Comparison of ENCODE assay signal across 2 cellular contexts in the genomic region with DNA sequence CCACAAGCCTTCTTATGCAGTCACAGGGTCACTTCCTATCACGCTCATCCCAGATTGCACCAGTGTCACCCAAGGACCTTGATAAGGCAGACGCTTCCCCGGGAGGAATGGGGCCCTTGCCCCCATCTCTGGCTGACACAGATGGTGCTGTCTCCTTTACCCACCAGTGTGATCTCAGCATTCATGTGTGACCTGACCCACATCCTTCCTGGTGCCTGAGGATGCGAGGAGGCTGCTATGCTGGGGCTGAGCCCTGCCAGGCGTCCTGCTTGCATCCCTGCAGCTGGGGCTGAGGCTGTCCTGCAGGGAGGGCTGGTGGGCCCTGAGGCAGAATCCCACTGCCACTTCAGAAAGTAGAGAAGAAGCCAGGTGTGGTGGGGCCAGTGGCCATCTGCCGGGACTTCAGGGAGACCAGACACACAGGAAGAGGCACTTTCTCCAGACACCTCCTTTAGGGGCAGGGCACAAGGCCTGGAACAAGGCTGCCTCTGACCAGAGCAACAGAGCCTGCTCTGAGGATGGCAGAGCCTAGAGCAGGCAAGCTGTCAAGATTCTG.
TF ChIP-seq lines count a peak whose summit lies in the region.

No MANE protein-coding gene starts in this region.

TF ChIP-seq in H1, 55 proteins besides CTCF, POLR2A, EP300 and RAD21 (continues in another document):
- TF ChIP-seq HDAC6 (IDR thresholded peaks at IDR 0.05; ENCODE audit: low read depth, low read length) (no peak), TAF7 (optimal IDR thresholded peaks at IDR 0.05; ENCODE audit: borderline replicate concordance, low read depth, low read length) (no peak), CTBP2 (IDR thresholded peaks at IDR 0.05; ENCODE audit: borderline replicate concordance, insufficient read depth, insufficient read length, low read length) (no peak), RXRA (IDR thresholded peaks at IDR 0.05; ENCODE audit: insufficient read depth, low read depth, low read length) (no peak), KDM1A (IDR thresholded peaks at IDR 0.05; ENCODE audit: borderline replicate concordance, low read length) (no peak), SIX5 (IDR thresholded peaks at IDR 0.05; ENCODE audit: low read depth, low read length) (no peak), SAP30 (IDR thresholded peaks at IDR 0.05; ENCODE audit: insufficient read depth, insufficient replicate concordance, low read length) (no peak), NANOG (IDR thresholded peaks at IDR 0.05; ENCODE audit: insufficient read depth, low read depth, low read length, poor library complexity, severe bottlenecking) (no peak), CHD7 (IDR thresholded peaks at IDR 0.05; ENCODE audit: insufficient replicate concordance, low read length) (no peak), ASH2L (IDR thresholded peaks at IDR 0.05; ENCODE audit: low read length) (no peak), TEAD4 (IDR thresholded peaks at IDR 0.05; ENCODE audit: low read depth, low read length) (no peak), RBBP5 (IDR thresholded peaks at IDR 0.05; ENCODE audit: borderline replicate concordance, low read depth, low read length) (no peak)
- TF ChIP-seq, protein P1, sequence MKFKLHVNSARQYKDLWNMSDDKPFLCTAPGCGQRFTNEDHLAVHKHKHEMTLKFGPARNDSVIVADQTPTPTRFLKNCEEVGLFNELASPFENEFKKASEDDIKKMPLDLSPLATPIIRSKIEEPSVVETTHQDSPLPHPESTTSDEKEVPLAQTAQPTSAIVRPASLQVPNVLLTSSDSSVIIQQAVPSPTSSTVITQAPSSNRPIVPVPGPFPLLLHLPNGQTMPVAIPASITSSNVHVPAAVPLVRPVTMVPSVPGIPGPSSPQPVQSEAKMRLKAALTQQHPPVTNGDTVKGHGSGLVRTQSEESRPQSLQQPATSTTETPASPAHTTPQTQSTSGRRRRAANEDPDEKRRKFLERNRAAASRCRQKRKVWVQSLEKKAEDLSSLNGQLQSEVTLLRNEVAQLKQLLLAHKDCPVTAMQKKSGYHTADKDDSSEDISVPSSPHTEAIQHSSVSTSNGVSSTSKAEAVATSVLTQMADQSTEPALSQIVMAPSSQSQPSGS (IDR thresholded peaks at IDR 0.05; ENCODE audit: low read length): no peak

TF ChIP-seq in SK-N-SH, 30 proteins besides CTCF, POLR2A, EP300 and RAD21:
- TF ChIP-seq NFIC (IDR thresholded peaks at IDR 0.05; ENCODE audit: borderline replicate concordance): no peak
- no peak for TF ChIP-seq RCOR1 (IDR thresholded peaks at IDR 0.05; ENCODE audit: low read length)
- TF ChIP-seq, protein P2, sequence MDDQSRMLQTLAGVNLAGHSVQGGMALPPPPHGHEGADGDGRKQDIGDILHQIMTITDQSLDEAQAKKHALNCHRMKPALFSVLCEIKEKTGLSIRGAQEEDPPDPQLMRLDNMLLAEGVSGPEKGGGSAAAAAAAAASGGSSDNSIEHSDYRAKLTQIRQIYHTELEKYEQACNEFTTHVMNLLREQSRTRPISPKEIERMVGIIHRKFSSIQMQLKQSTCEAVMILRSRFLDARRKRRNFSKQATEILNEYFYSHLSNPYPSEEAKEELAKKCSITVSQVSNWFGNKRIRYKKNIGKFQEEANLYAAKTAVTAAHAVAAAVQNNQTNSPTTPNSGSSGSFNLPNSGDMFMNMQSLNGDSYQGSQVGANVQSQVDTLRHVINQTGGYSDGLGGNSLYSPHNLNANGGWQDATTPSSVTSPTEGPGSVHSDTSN (IDR thresholded peaks at IDR 0.05): no peak
- no peak for TF ChIP-seq GATA2 (CRISPR knock-in tag; IDR thresholded peaks at IDR 0.05)
- TF ChIP-seq FOXM1 (IDR thresholded peaks at IDR 0.05; ENCODE audit: low read depth): no peak
- no peak for TF ChIP-seq NRF1 (IDR thresholded peaks at IDR 0.05; ENCODE audit: low read depth, low read length)
- TF ChIP-seq MEF2A (IDR thresholded peaks at IDR 0.05; ENCODE audit: borderline replicate concordance, low read depth): no peak
- TF ChIP-seq POLR2AphosphoS5 (IDR thresholded peaks at IDR 0.05; ENCODE audit: low read depth, low read length): no peak
- no peak for TF ChIP-seq MXI1 (IDR thresholded peaks at IDR 0.05; ENCODE audit: low read depth, low read length)
- no peak for TF ChIP-seq USF2 (IDR thresholded peaks at IDR 0.05; ENCODE audit: borderline replicate concordance, low read depth, low read length)
- TF ChIP-seq JUND (IDR thresholded peaks at IDR 0.05): no peak
- no peak for TF ChIP-seq FOSL2 (IDR thresholded peaks at IDR 0.05; ENCODE audit: borderline replicate concordance, low read depth)
- no peak for TF ChIP-seq EZH2phosphoT487 (IDR thresholded peaks at IDR 0.05; ENCODE audit: borderline replicate concordance, low read depth)
- no peak for TF ChIP-seq IRF3 (IDR thresholded peaks at IDR 0.05; ENCODE audit: low read depth, low read length)
- TF ChIP-seq RFX5 (IDR thresholded peaks at IDR 0.05; ENCODE audit: low read length): no peak
- no peak for TF ChIP-seq SMC3 (IDR thresholded peaks at IDR 0.05; ENCODE audit: low read depth, low read length)
- TF ChIP-seq TEAD4 (IDR thresholded peaks at IDR 0.05; ENCODE audit: borderline replicate concordance, insufficient read depth): no peak
- TF ChIP-seq TCF12 (IDR thresholded peaks at IDR 0.05): no peak
